In genomic region chr9:23826120-23826629, GRCh38 we compare ENCODE assay signal across 8 cellular contexts. TPM values are rescaled to one million over a fixed set of nuclear protein-coding genes. Genes with fewer than 3 reads are reported as not detected.
A peak's percentile ranks its signal among the peaks of the same experiment; 100 is the strongest.
DNase-seq lines count a peak whose midpoint lies in the region; ATAC-seq and TF ChIP-seq lines count a peak whose summit lies in the region.

Gene ELAVL2 (minus strand): TSS chr9:23826240. CDS start chr9:23762234, 64,006 bp downstream.

- H3K4me1 ChIP-seq in PC-3 (ENCODE audit: insufficient read depth, low read length) (peaks cover 14% of the 10 kb centered on the region), breast epithelium (no peaks in the 10 kb centered on the region)

- intact Hi-C loops in PC-3 (cut with micrococcal nuclease), result loop anchor here (2.0 to 10.0 kb wide), 4 partner anchors 109 to 701 kb away; no protein-coding TSS in a partner anchor
- intact Hi-C loops in breast epithelium (cut with DNase I; ENCODE audit: low total_unique reads), result no loop called here

- no peaks in the 10 kb centered on the region for H3K9me3 ChIP-seq in PC-3 (ENCODE audit: low read length)
- no peaks in the 10 kb centered on the region for H3K9me3 ChIP-seq in breast epithelium

- POLR2A ChIA-PET in PC-3 (lab: Charles Lee; ENCODE audit: unreplicated experiment), result interaction anchor here (0.5 to 0.6 kb wide), 2 partner anchors 96 to 179 kb away, joined by 3 to 4 read pairs; no protein-coding TSS in a partner anchor

- H3K79me2 ChIP-seq in PC-3 (ENCODE audit: low read length), result peaks cover 3% of the 10 kb centered on the region

- peak; percentile 84 for ATAC-seq in PC-3
- ATAC-seq in HG02623 (IDR thresholded peaks at IDR 0.05; ENCODE audit: unreplicated experiment), result no peak

- TF ChIP-seq POLR2A in breast epithelium (IDR thresholded peaks at IDR 0.05), result no peak

- DNase-seq in H7 (peak; percentile 88), PC-3 (peak; percentile 98), breast epithelium (ENCODE audit: low spot score in 2 of 2) (peak; percentile 85 to 92), hypothalamus (lab: John Stamatoyannopoulos, UW) (peak in 50 of 51 donors; percentile 22 to 94 (median 85)), pulmonary artery endothelial cell (ENCODE audit: low read depth, low spot score) (peak; percentile 45), GM13977 (ENCODE audit: low spot score) (no peak)
- no peak for DNase-seq in effector CD8-positive, alpha-beta T cell (lab: John Stamatoyannopoulos, UW)

- peak within 1 kb of the TSS; percentile 89 for H2AFZ ChIP-seq in PC-3 (ENCODE audit: low read length)

- H3F3A ChIP-seq in PC-3 (ENCODE audit: low read length, unreplicated experiment), result no peaks in the 10 kb centered on the region

- peak within 1 kb of the TSS; percentile 85 for H3K4me2 ChIP-seq in PC-3 (ENCODE audit: low read length)

- H3K27ac ChIP-seq in PC-3 (ENCODE audit: low read length), result no peak within 1 kb of the TSS
- H3K27ac ChIP-seq in breast epithelium, result no peak within 1 kb of the TSS

- H3K9ac ChIP-seq in PC-3 (ENCODE audit: low read length), result peak within 1 kb of the TSS; percentile 46; the same call in 1 of the 2 replicates

- CTCF ChIA-PET in PC-3 (lab: Charles Lee), result no interaction called here

- BruUV-seq in PC-3 (replicated peaks; lab: Mats Ljungman, UMichigan), result no TSS peak

- TF ChIP-seq CTCF in PC-3 (conservative IDR thresholded peaks at IDR 0.05; ENCODE audit: low read depth, low read length) (no peak), breast epithelium (IDR thresholded peaks at IDR 0.05) (no peak), GM13977 (IDR thresholded peaks at IDR 0.05; ENCODE audit: extremely low read depth, insufficient read depth, missing control alignments) (no peak)

- in situ Hi-C loops in GM13977 (cut with MboI; ENCODE audit: low pct_unique_long_range_greater_than_20kb, low sequenced_read_pairs, unreplicated experiment), result no loop called here

- H3K4me3 ChIP-seq in H7 (ENCODE audit: insufficient read depth, low read depth, low read length) (peak within 1 kb of the TSS; percentile 47), PC-3 (ENCODE audit: low read length) (peak within 1 kb of the TSS; percentile 79), breast epithelium (peak within 1 kb of the TSS; percentile 40 to 67 (median 49))

- H4K20me1 ChIP-seq in PC-3 (ENCODE audit: low read length), result no peaks in the 10 kb centered on the region

- peaks cover 45% of the 10 kb centered on the region for H3K27me3 ChIP-seq in H7 (ENCODE audit: control insufficient read depth, insufficient read depth, low read length)
- peaks cover 15% of the 10 kb centered on the region for H3K27me3 ChIP-seq in PC-3 (ENCODE audit: low read length)
- H3K27me3 ChIP-seq in breast epithelium, result peaks cover 3 to 86% of the 10 kb centered on the region in 2 donors

- no peaks in the 10 kb centered on the region for H3K9me2 ChIP-seq in PC-3 (replicated peaks; ENCODE audit: low read length)

- H3K36me3 ChIP-seq in H7 (replicated peaks; ENCODE audit: control insufficient read depth, insufficient read depth, low read length) (no peaks in the 10 kb centered on the region), PC-3 (ENCODE audit: low read depth, low read length) (no peaks in the 10 kb centered on the region), breast epithelium (no peaks in the 10 kb centered on the region)

RNA-seq across cellular contexts. Expression of gene ELAVL2, which starts in this region (rescaled TPM):
- total RNA-seq in H7 (2014; rRNA removed; shearing (Covaris generic)), result 14.2 and 25.9 TPM in 2 replicates
- 10.9 and 16.3 TPM in 2 replicates for total RNA-seq in PC-3 (2014; rRNA removed)
- total RNA-seq in breast epithelium, result 1 to 10 TPM in 1 of 3 donors, under 1 TPM in 2; 0.59 to 1.1 (median 0.66) TPM
- total RNA-seq in pulmonary artery endothelial cell, result 0.07 TPM in 1 of 2 replicates, not detected in the other

Comparison
In these comparisons a context has a peak if more than half of its experiments do, and no peak if none do; other contexts are left out.
1. Peak in DNase-seq in pulmonary artery endothelial cell; RNA of the gene not detected or under 1 TPM.
2. DNase-seq: peak in H7 (single experiment), PC-3 (single experiment), breast epithelium (2 of 2) and hypothalamus (50 of 51); none in GM13977 (single experiment) and effector CD8-positive, alpha-beta T cell (single experiment).
3. Peak in every context shown above with its lines, with median percentiles within 50 percentile points of each other: H3K4me3 ChIP-seq.